2 cellular contexts compared by ENCODE assay signal in genomic region chr10:116486774-116487448, GRCh38.
A peak's percentile ranks its signal among the peaks of the same experiment; 100 is the strongest.
TF ChIP-seq lines count a peak whose summit lies in the region.

No MANE protein-coding gene starts in this region.

TF ChIP-seq in WTC11, 78 proteins besides CTCF, POLR2A, EP300 and RAD21:
- TF ChIP-seq MAX (CRISPR knock-in tag; IDR thresholded peaks at IDR 0.05) (peak; percentile 53; the same call in 1 of the 2 replicates), SP1 (CRISPR knock-in tag; conservative IDR thresholded peaks at IDR 0.05) (no peak), ELF4 (CRISPR knock-in tag; IDR thresholded peaks at IDR 0.05; ENCODE audit: low read depth) (no peak)

TF ChIP-seq in HepG2, 621 proteins besides CTCF, POLR2A, EP300 and RAD21:
- TF ChIP-seq PATZ1 (CRISPR knock-in tag; IDR thresholded peaks at IDR 0.05): no peak
- no peak for TF ChIP-seq SAP130 (CRISPR knock-in tag; IDR thresholded peaks at IDR 0.05; ENCODE audit: low read depth)
- TF ChIP-seq ZBED4 (CRISPR knock-in tag; IDR thresholded peaks at IDR 0.05; ENCODE audit: borderline replicate concordance): no peak
- no peak for TF ChIP-seq DZIP1 (CRISPR knock-in tag; IDR thresholded peaks at IDR 0.05)
- no peak for TF ChIP-seq MAFF (IDR thresholded peaks at IDR 0.05; ENCODE audit: low read depth, low read length)
- TF ChIP-seq SKI (IDR thresholded peaks at IDR 0.05; ENCODE audit: partially characterized antibody): no peak
- no peak for TF ChIP-seq ZNF33A (CRISPR knock-in tag; IDR thresholded peaks at IDR 0.05; ENCODE audit: borderline replicate concordance)
- no peak for TF ChIP-seq HMG20B (CRISPR knock-in tag; conservative IDR thresholded peaks at IDR 0.05)
- TF ChIP-seq ZNF782 (CRISPR knock-in tag; IDR thresholded peaks at IDR 0.05; ENCODE audit: borderline replicate concordance): no peak
- TF ChIP-seq TBX2 (CRISPR knock-in tag; IDR thresholded peaks at IDR 0.05; ENCODE audit: borderline replicate concordance): no peak
- no peak for TF ChIP-seq RXRA (CRISPR knock-in tag; IDR thresholded peaks at IDR 0.05)
- TF ChIP-seq ZMYM2 (CRISPR knock-in tag; IDR thresholded peaks at IDR 0.05): no peak
- TF ChIP-seq ZNF546 (CRISPR knock-in tag; conservative IDR thresholded peaks at IDR 0.05): no peak
- TF ChIP-seq ZMAT5 (CRISPR knock-in tag; IDR thresholded peaks at IDR 0.05; ENCODE audit: borderline replicate concordance, low read depth): no peak
- TF ChIP-seq HNRNPLL (IDR thresholded peaks at IDR 0.05; ENCODE audit: low read depth, low read length, poor library complexity, severe bottlenecking): no peak
- no peak for TF ChIP-seq REL (CRISPR knock-in tag; conservative IDR thresholded peaks at IDR 0.05)
- TF ChIP-seq EEA1 (CRISPR knock-in tag; IDR thresholded peaks at IDR 0.05; ENCODE audit: borderline replicate concordance): no peak
- TF ChIP-seq NFYB (CRISPR knock-in tag; IDR thresholded peaks at IDR 0.05): no peak
- no peak for TF ChIP-seq ZFP1 (CRISPR knock-in tag; IDR thresholded peaks at IDR 0.05)
